ENCODE assay signal across 15 cellular contexts in the genomic region with DNA sequence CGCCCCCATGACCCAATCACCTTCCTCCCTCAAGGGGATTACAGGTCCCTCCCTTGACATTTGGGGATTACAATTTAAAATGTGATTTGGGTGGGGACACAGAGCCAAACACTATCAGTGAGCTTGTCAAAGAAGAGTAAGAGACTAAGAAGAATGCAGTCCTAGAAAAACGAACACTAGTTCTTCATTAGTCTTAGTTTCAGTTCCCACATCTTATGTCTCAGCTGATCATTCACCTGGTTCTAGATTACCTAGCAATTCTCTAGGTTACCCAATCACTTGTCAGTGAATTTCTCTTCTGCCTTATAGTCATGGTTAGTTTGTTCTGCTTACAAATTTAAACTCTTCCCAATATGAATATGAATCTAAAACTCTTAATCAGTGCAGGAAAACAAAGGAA.
"Had no signal": no experiment of that assay in that cellular context is flagged by ENCODE, and none has a peak within 500 bp of the region (broad histone marks: within the 10 kb centered on the region; RNA-seq: fewer than 3 reads in every experiment).

No MANE protein-coding gene starts in this region.

- H3K27ac ChIP-seq: brain microvascular endothelial cell, coronary artery, hepatocyte, left ventricle myocardium inferior, thyroid gland had no signal

- H3K27ac Mint-ChIP-seq: activated naive CD8-positive, alpha-beta T cell treated with anti-CD3 and anti-CD28 coated beads, Interleukin-2, amount 10 ng/mL, durations not matched to agents 7 days and 5 days; naive thymus-derived CD8-positive, alpha-beta T cell had no signal

- H3K4me2 ChIP-seq: hepatocyte had no signal

- H3K9me3 Mint-ChIP-seq: activated naive CD8-positive, alpha-beta T cell treated with anti-CD3 and anti-CD28 coated beads, Interleukin-2, amount 10 ng/mL, durations not matched to agents 7 days and 5 days; central memory CD8-positive, alpha-beta T cell; naive thymus-derived CD8-positive, alpha-beta T cell had no signal

- H3K36me3 ChIP-seq: brain microvascular endothelial cell, left ventricle myocardium inferior, thyroid gland had no signal

- H3K36me3 Mint-ChIP-seq: activated naive CD8-positive, alpha-beta T cell treated with anti-CD3 and anti-CD28 coated beads, Interleukin-2, amount 10 ng/mL, durations not matched to agents 7 days and 5 days; naive thymus-derived CD8-positive, alpha-beta T cell had no signal

- ATAC-seq: activated CD4-positive, CD25-positive, alpha-beta regulatory T cell treated with anti-CD3 and anti-CD28 coated beads, Interleukin-2, amount 50 U/mL, for 24 hours; esophagus mucosa; naive thymus-derived CD8-positive, alpha-beta T cell had no signal

- H3K4me3 ChIP-seq: coronary artery, hepatocyte, left ventricle myocardium inferior, thyroid gland had no signal

- H3K4me1 ChIP-seq: left ventricle myocardium inferior, thyroid gland had no signal

- H3K4me1 Mint-ChIP-seq: activated naive CD8-positive, alpha-beta T cell treated with anti-CD3 and anti-CD28 coated beads, Interleukin-2, amount 10 ng/mL, durations not matched to agents 7 days and 5 days; central memory CD8-positive, alpha-beta T cell; naive thymus-derived CD8-positive, alpha-beta T cell had no signal

- H3K27me3 ChIP-seq: brain microvascular endothelial cell, hepatocyte, thyroid gland had no signal

- H3K4me3 Mint-ChIP-seq: activated naive CD8-positive, alpha-beta T cell treated with anti-CD3 and anti-CD28 coated beads, Interleukin-2, amount 10 ng/mL, durations not matched to agents 7 days and 5 days; central memory CD8-positive, alpha-beta T cell; naive thymus-derived CD8-positive, alpha-beta T cell had no signal

- H2AFZ ChIP-seq: hepatocyte had no signal

- H3K27me3 Mint-ChIP-seq: activated naive CD8-positive, alpha-beta T cell treated with anti-CD3 and anti-CD28 coated beads, Interleukin-2, amount 10 ng/mL, durations not matched to agents 7 days and 5 days had no signal

- H3K9me3 ChIP-seq: left ventricle myocardium inferior, thyroid gland had no signal

- DNase-seq: activated CD4-positive, alpha-beta T cell treated with anti-CD3 and anti-CD28 coated beads, Interleukin-2, amount 50 U/mL, for 4 hours; activated naive CD4-positive, alpha-beta T cell; activated naive CD8-positive, alpha-beta T cell treated with anti-CD3 and anti-CD28 coated beads, Interleukin-2, amount 10 ng/mL, durations not matched to agents 7 days and 5 days; activated T-cell treated with anti-CD3 and anti-CD28 coated beads for 4 hours; brain microvascular endothelial cell; kidney; left ventricle myocardium inferior; naive thymus-derived CD8-positive, alpha-beta T cell; stimulated activated CD4-positive, alpha-beta T cell treated with anti-CD3 and anti-CD28 coated beads, Interleukin-1b, Interleukin-23, amount 100 ng/mL, for 48 hours; thyroid gland had no signal

- H3K79me2 ChIP-seq: hepatocyte had no signal
